ENCODE assay signal across 8 cellular contexts in genomic region chr17:732788-733720, GRCh38. TPM values are rescaled to one million over a fixed set of nuclear protein-coding genes. Genes with fewer than 3 reads are reported as not detected.
DNase-seq lines count a peak whose midpoint lies in the region; ATAC-seq and TF ChIP-seq lines count a peak whose summit lies in the region.

No MANE protein-coding gene starts in this region.

- intact Hi-C loops in lower leg skin (cut with DNase I; ENCODE audit: low total_unique reads), result no loop called here

- peak overlapping the region; percentile 63 for H3K4me3 ChIP-seq in lower leg skin (ENCODE audit: low read depth, poor library complexity, severe bottlenecking)

- no peaks in the 10 kb centered on the region for H3K27me3 Mint-ChIP-seq in T-helper 2 cell treated with Interferon-gamma antibody and Interleukin-4, amounts not matched to agents 5 μg/mL and 100 μg/mL, for 36 hours (ENCODE audit: low read depth)

- peaks cover 8% of the 10 kb centered on the region for H3K4me1 Mint-ChIP-seq in T-helper 2 cell treated with Interferon-gamma antibody and Interleukin-4, amounts not matched to agents 5 μg/mL and 100 μg/mL, for 36 hours (ENCODE audit: low read depth)

- H3K27ac Mint-ChIP-seq in T-helper 2 cell treated with Interferon-gamma antibody and Interleukin-4, amounts not matched to agents 5 μg/mL and 100 μg/mL, for 36 hours, result peak overlapping the region; percentile 90

- no peak for TF ChIP-seq CTCF in lower leg skin (IDR thresholded peaks at IDR 0.05)

- 6 to 10% methylated on average over 39 to 54 of the region's 72 CpGs for WGBS in lower leg skin, 2 donors

- no peaks in the 10 kb centered on the region for H3K9me3 Mint-ChIP-seq in T-helper 2 cell treated with Interferon-gamma antibody and Interleukin-4, amounts not matched to agents 5 μg/mL and 100 μg/mL, for 36 hours

- peaks cover 27% of the 10 kb centered on the region for H3K36me3 Mint-ChIP-seq in T-helper 2 cell treated with Interferon-gamma antibody and Interleukin-4, amounts not matched to agents 5 μg/mL and 100 μg/mL, for 36 hours (ENCODE audit: low read depth)

- DNase-seq in activated T-cell treated with anti-CD3 and anti-CD28 coated beads for 1 hour (ENCODE audit: low read depth) (peak; percentile 10), activated T-cell treated with anti-CD3 and anti-CD28 coated beads for 4 hours (no peak), dedifferentiated amniotic fluid mesenchymal stem cell (ENCODE audit: extremely low spot score) (peak; percentile 45), lower leg skin (ENCODE audit: low spot score in 2 of 2) (no peak), NCI-H2107 treated with DMSO at 0.1 percent for 48 hours (lab: John Stamatoyannopoulos, UW; ENCODE audit: unreplicated experiment) (no peak)
- DNase-seq in T-helper 2 cell treated with Interferon-gamma antibody and Interleukin-4, amounts not matched to agents 5 μg/mL and 100 μg/mL, for 36 hours (ENCODE audit: low spot score), result peak; percentile 47
- peak; percentile 65 for DNase-seq in stimulated activated CD8-positive, alpha-beta memory T cell treated with anti-CD3 and anti-CD28 coated beads, Interleukin-4, amount 100 ng/mL, for 48 hours

- H3K4me3 Mint-ChIP-seq in T-helper 2 cell treated with Interferon-gamma antibody and Interleukin-4, amounts not matched to agents 5 μg/mL and 100 μg/mL, for 36 hours, result peak overlapping the region; percentile 88

- peak; percentile 39 for ATAC-seq in HG03342 (IDR thresholded peaks at IDR 0.05; ENCODE audit: unreplicated experiment)

- TF ChIP-seq POLR2A in lower leg skin (IDR thresholded peaks at IDR 0.05), result no peak

RNA-seq across cellular contexts. Expression of gene TLCD3A, which starts 0.7 kb away (rescaled TPM):
- total RNA-seq in lower leg skin, result 100 to 1,000 TPM in 1 of 4 donors, 10 to 100 TPM in 3; 75.2 to 111 (median 78.8) TPM

RNA-seq across cellular contexts. Expression of gene VPS53, which starts 18.4 kb away (rescaled TPM):
- 10 to 100 TPM; 25.6 to 44.2 (median 29.4) TPM for total RNA-seq in lower leg skin

RNA-seq across cellular contexts. Expression of gene GEMIN4, which starts 19.0 kb away (rescaled TPM):
- 10 to 100 TPM; 27.7 to 48.3 (median 37.7) TPM for total RNA-seq in lower leg skin

RNA-seq across cellular contexts. Expression of gene GLOD4, which starts 49.0 kb away (rescaled TPM):
- total RNA-seq in lower leg skin, result 10 to 100 TPM; 69.7 to 99.5 (median 84.0) TPM

RNA-seq across cellular contexts. Expression of gene MRM3, which starts 49.1 kb away (rescaled TPM):
- 10 to 100 TPM; 28.9 to 44.9 (median 35.8) TPM for total RNA-seq in lower leg skin

Comparison
In these comparisons a context has a peak if more than half of its experiments do, and no peak if none do; other contexts are left out.
1. DNase-seq: peak in activated T-cell treated with anti-CD3 and anti-CD28 coated beads for 1 hour (single experiment), T-helper 2 cell treated with Interferon-gamma antibody and Interleukin-4, amounts not matched to agents 5 μg/mL and 100 μg/mL, for 36 hours (single experiment), dedifferentiated amniotic fluid mesenchymal stem cell (single experiment) and stimulated activated CD8-positive, alpha-beta memory T cell treated with anti-CD3 and anti-CD28 coated beads, Interleukin-4, amount 100 ng/mL, for 48 hours (single experiment); none in activated T-cell treated with anti-CD3 and anti-CD28 coated beads for 4 hours (single experiment), lower leg skin (0 of 2) and NCI-H2107 treated with DMSO at 0.1 percent for 48 hours (single experiment).